ENCODE assay signal across 12 cellular contexts in the genomic region with DNA sequence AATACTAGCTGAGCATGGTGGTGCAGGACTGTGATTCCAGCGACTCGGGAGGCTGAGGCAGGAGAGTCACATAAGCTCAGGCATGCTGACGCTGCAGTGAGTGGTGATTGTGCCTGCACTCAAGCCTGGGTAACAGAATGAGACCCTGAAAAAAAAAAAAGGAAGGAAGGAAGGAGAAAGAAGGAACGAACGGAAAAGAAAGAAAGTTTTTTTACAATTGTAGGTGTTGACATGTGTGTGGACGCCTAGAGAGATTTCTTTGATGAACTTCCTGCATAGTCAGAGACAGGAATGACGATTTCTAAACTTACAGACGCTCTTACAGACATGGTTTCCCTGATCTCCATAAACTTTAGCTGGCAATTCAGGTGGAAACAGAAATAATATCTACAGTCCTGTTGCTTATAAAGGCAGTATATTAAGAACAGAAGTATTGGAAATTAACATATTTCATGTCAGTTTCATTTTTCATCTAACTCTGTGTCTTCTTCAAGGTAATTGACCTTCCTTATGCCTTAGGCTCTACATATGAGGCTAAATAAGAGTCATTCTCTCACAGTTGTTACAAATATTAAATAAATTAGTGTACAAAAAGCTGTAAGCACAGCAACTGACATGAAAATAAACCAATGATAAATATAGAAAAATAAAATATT. TPM values are rescaled to one million over a fixed set of nuclear protein-coding genes. Genes with fewer than 3 reads are reported as not detected.
DNase-seq lines count a peak whose midpoint lies in the region; ATAC-seq, FAIRE-seq and TF ChIP-seq lines count a peak whose summit lies in the region.
"Had no signal": no experiment of that assay in that cellular context is flagged by ENCODE, and none has a peak within 500 bp of the region (broad histone marks: within the 10 kb centered on the region; RNA-seq: fewer than 3 reads in every experiment).

No MANE protein-coding gene starts in this region.

- H4K20me1 ChIP-seq in Loucy (ENCODE audit: insufficient read depth, low read length, poor library complexity, severe bottlenecking) (peaks cover 18% of the 10 kb centered on the region), GM12878 (ENCODE audit: control insufficient read depth, insufficient read depth) (no peaks in the 10 kb centered on the region)

- H3K9me3 Mint-ChIP-seq in stimulated activated memory B cell treated with anti-CD40 and anti-IgM and Interleukin-4, amounts not matched to agents 10 μg/mL and 1 μg/mL and 100 μg/mL, for 72 hours: peaks cover 3% of the 10 kb centered on the region

- peak overlapping the region; percentile 77 for H3K27ac Mint-ChIP-seq in stimulated activated memory B cell treated with anti-CD40 and anti-IgM and Interleukin-4, amounts not matched to agents 10 μg/mL and 1 μg/mL and 100 μg/mL, for 72 hours

- H3K27ac ChIP-seq in GM12878 (ENCODE audit: control insufficient read depth, insufficient read depth): peak overlapping the region; percentile 74
- H3K27ac ChIP-seq: foreskin keratinocyte had no signal

- H3F3A ChIP-seq in Loucy (ENCODE audit: low read depth): 0 out of 2 replicates have a peak, but pooled peaks cover 6% of the 10 kb centered on the region

- no peaks in the 10 kb centered on the region for H3K27me3 Mint-ChIP-seq in stimulated activated memory B cell treated with anti-CD40 and anti-IgM and Interleukin-4, amounts not matched to agents 10 μg/mL and 1 μg/mL and 100 μg/mL, for 72 hours

- H3K36me3 ChIP-seq in Loucy (ENCODE audit: insufficient read depth, low read length): no peaks in the 10 kb centered on the region
- H3K36me3 ChIP-seq in GM12878 (ENCODE audit: control insufficient read depth in 2 of 2, insufficient read depth in 2 of 2, low read length in 1 of 2): no peaks in the 10 kb centered on the region; a peak in 1 of 4 replicates

- H3K36me3 Mint-ChIP-seq in stimulated activated memory B cell treated with anti-CD40 and anti-IgM and Interleukin-4, amounts not matched to agents 10 μg/mL and 1 μg/mL and 100 μg/mL, for 72 hours: peaks cover 76% of the 10 kb centered on the region

- CTCF ChIA-PET in GM12878 (lab: Yijun Ruan, JAX): interaction anchor here (0.6 to 2.4 kb wide), 9 partner anchors 9 to 530 kb away, joined by 3 to 14 read pairs (median 5); no protein-coding TSS in a partner anchor

- H3K79me2 ChIP-seq in Loucy (ENCODE audit: insufficient read depth, low read length) (peaks cover 76% of the 10 kb centered on the region), GM12878 (ENCODE audit: control insufficient read depth, insufficient read depth, low read length) (peaks cover 81% of the 10 kb centered on the region)

- H3K4me2 ChIP-seq in Loucy (ENCODE audit: low read depth, low read length, poor library complexity, severe bottlenecking): peak overlapping the region; percentile 84
- H3K4me2 ChIP-seq in GM12878 (ENCODE audit: control insufficient read depth, insufficient read depth): peak overlapping the region; percentile 84

- in situ Hi-C loops in GM12878 (cut with MboI): no loop called here

- SMC1A ChIA-PET in GM12878 (lab: Charles Lee; ENCODE audit: uncharacterized antibody, unreplicated experiment): interaction anchor here (0.8 to 11.3 kb wide), 17 partner anchors 10 to 193 kb away, joined by 3 to 120 read pairs (median 4); no protein-coding TSS in a partner anchor

- ATAC-seq in GM12878 (peak; percentile 45), GM18519 (IDR thresholded peaks at IDR 0.05; ENCODE audit: low FRiP score, unreplicated experiment) (no peak), GM21529 (IDR thresholded peaks at IDR 0.05; ENCODE audit: unreplicated experiment) (no peak)
- ATAC-seq in stimulated activated memory B cell treated with anti-CD40 and anti-IgM and Interleukin-4, amounts not matched to agents 10 μg/mL and 1 μg/mL and 100 μg/mL, for 72 hours: peak; percentile 39
- ATAC-seq: foreskin keratinocyte, SK-N-SH treated with all-trans-retinoic acid at 6 μM for 48 hours had no signal

- DNase-seq in activated T-cell treated with anti-CD3 and anti-CD28 coated beads, Interleukin-2, amount 50 U/mL, for 1 hour: peak; percentile 41
- DNase-seq in activated T-cell treated with anti-CD3 and anti-CD28 coated beads, Interleukin-2, amount 50 U/mL, for 48 hours: no peak
- no peak for DNase-seq in GM12878 (ENCODE audit: low read depth, low spot score)
- no peak for DNase-seq in NCI-H446 treated with DMSO at 0.1 percent for 48 hours (lab: John Stamatoyannopoulos, UW)
- DNase-seq: foreskin keratinocyte, NCI-H1436 treated with DMSO at 0.1 percent for 48 hours had no signal

- FAIRE-seq in GM12878 (lab: Jason Lieb, UNC): no peak

- POLR2A ChIA-PET in GM12878 (lab: Charles Lee): interaction anchor here (1.1 to 1.7 kb wide), 6 partner anchors 9 to 88 kb away, joined by 3 to 9 read pairs (median 6); no protein-coding TSS in a partner anchor

- intact Hi-C loops in GM12878 (cut with micrococcal nuclease; ENCODE audit: unreplicated experiment): loop anchor here (10.0 kb wide), 2 partner anchors 333 to 523 kb away; partner anchors contain the start of gene NRIP1

- no peak for TF ChIP-seq CTCF in Loucy (conservative IDR thresholded peaks at IDR 0.05; ENCODE audit: low read length)
- TF ChIP-seq CTCF in GM12878 (IDR thresholded peaks at IDR 0.05 in 2 of 3, conservative IDR thresholded peaks at IDR 0.05 in 1 of 3; ENCODE audit: control insufficient read depth in 2 of 3, extremely low read depth in 1 of 3, insufficient read depth in 1 of 3, low read depth in 3 of 3, low read length in 3 of 3): no peak

- H3K4me1 ChIP-seq in Loucy (ENCODE audit: insufficient read depth, low read length, poor library complexity, severe bottlenecking) (peaks cover 63% of the 10 kb centered on the region), GM12878 (ENCODE audit: control insufficient read depth, insufficient read depth, low read length) (peaks cover under 1% of the 10 kb centered on the region; the same call in 1 of the 2 replicates)
- H3K4me1 ChIP-seq: foreskin keratinocyte had no signal

- no peaks in the 10 kb centered on the region for H3K27me3 ChIP-seq in Loucy (ENCODE audit: insufficient read depth, low read length, poor library complexity, severe bottlenecking)
- no peaks in the 10 kb centered on the region for H3K27me3 ChIP-seq in GM12878 (replicated peaks in 1 of 2; ENCODE audit: control insufficient read depth in 2 of 2, insufficient read depth in 2 of 2, low read length in 1 of 2)
- H3K27me3 ChIP-seq: foreskin keratinocyte had no signal

- peak overlapping the region; percentile 93 for H3K4me3 Mint-ChIP-seq in stimulated activated memory B cell treated with anti-CD40 and anti-IgM and Interleukin-4, amounts not matched to agents 10 μg/mL and 1 μg/mL and 100 μg/mL, for 72 hours

- TF ChIP-seq EP300 in GM12878 (IDR thresholded peaks at IDR 0.05; ENCODE audit: borderline replicate concordance in 1 of 2, control insufficient read depth in 1 of 2, low read depth in 2 of 2, low read length in 2 of 2): no peak

- no peak for TF ChIP-seq RAD21 in GM12878 (IDR thresholded peaks at IDR 0.05; ENCODE audit: insufficient read depth, low read depth, low read length)

- RAD21 ChIA-PET in GM12878 (lab: Charles Lee; ENCODE audit: unreplicated experiment): interaction anchor here (0.9 to 7.5 kb wide), 18 partner anchors 9 to 294 kb away, joined by 3 to 63 read pairs (median 5); no protein-coding TSS in a partner anchor

- no peak for TF ChIP-seq POLR2A in GM12878 (IDR thresholded peaks at IDR 0.05; ENCODE audit: low read depth, low read length)

- H3K9me2 ChIP-seq in Loucy (replicated peaks; ENCODE audit: low read depth, low read length): no peaks in the 10 kb centered on the region

- H2AFZ ChIP-seq in Loucy (ENCODE audit: low read length) (peak overlapping the region; percentile 72), GM12878 (ENCODE audit: control insufficient read depth, low read depth, low read length) (peak overlapping the region; percentile 52)

- H3K4me3 ChIP-seq in Loucy (ENCODE audit: low read length, poor library complexity, severe bottlenecking) (peak overlapping the region; percentile 90), GM12878 (peak overlapping the region; percentile 76)

- 9% methylated on average over 8 of the region's 8 CpGs for WGBS in GM12878 (ENCODE audit: insufficient coverage, insufficient replicate concordance, low lambda C conversion rate, missing lambda C conversion rate)

- H3K9me3 ChIP-seq in Loucy (ENCODE audit: insufficient read depth, low read depth, low read length) (no peaks in the 10 kb centered on the region), GM12878 (replicated peaks; ENCODE audit: control insufficient read depth, insufficient read depth, low read length) (peaks cover 8% of the 10 kb centered on the region; the same call in 2 of the 3 replicates)

- BruUV-seq in GM12878 (replicated peaks; lab: Mats Ljungman, UMichigan): TSS peak; percentile 69

- H3K9ac ChIP-seq in Loucy (ENCODE audit: low read depth, low read length, poor library complexity, severe bottlenecking) (peak overlapping the region; percentile 88), GM12878 (ENCODE audit: control insufficient read depth, insufficient read depth, low read length) (peak overlapping the region; percentile 62)

- peaks cover 45% of the 10 kb centered on the region for H3K4me1 Mint-ChIP-seq in stimulated activated memory B cell treated with anti-CD40 and anti-IgM and Interleukin-4, amounts not matched to agents 10 μg/mL and 1 μg/mL and 100 μg/mL, for 72 hours

TF ChIP-seq in GM12878, 131 proteins besides CTCF, POLR2A, EP300 and RAD21 (continues in another document):
- no peak for TF ChIP-seq EZH2 (IDR thresholded peaks at IDR 0.05; ENCODE audit: borderline replicate concordance, control insufficient read depth, low read depth, low read length)
- no peak for TF ChIP-seq STAT1 (conservative IDR thresholded peaks at IDR 0.05)

RNA-seq across cellular contexts. Expression of gene SAMSN1, which starts 4.1 kb away (rescaled TPM):
- total RNA-seq in GM12878 (2013; cell fraction: nucleolus; rRNA removed): 258 and 276 TPM in 2 replicates
- total RNA-seq in GM12878 (2014; rRNA removed) (42.2 and 59.8 TPM in 2 replicates), GM12878 (2014; rRNA removed; fragmentation: Illumina TruSeq; extraction: Trizol) (85.6 and 86.2 TPM in 2 replicates), GM12878 (2021) (40.0 and 45.5 TPM in 2 replicates)
- polyA plus RNA-seq in GM12878 (2011; ENCODE audit: low read depth): 26.8 TPM
- polyA plus RNA-seq in GM12878 (2011; rRNA removed) (23.2 and 34.1 TPM in 2 replicates), GM12878 (2014; fragmentation: Illumina TruSeq; extraction: Trizol) (84.1 and 112 TPM in 2 replicates), GM12878 (2014; fragmentation: Nextera tagmentation; extraction: Ambion mirVana) (100 to 1,000 TPM in 1 of 2 experiments, 10 to 100 TPM in 1; 90.4 to 102 TPM), GM12878 (2014; rRNA removed) (38.0 and 45.2 TPM in 2 replicates), GM12878 (2016; fragmentation: Nextera tagmentation; extraction: Ambion mirVana) (10 to 100 TPM; 39.5 to 44.5 TPM)
- polyA plus RNA-seq in GM12878 (2011; cell fraction: cytosol; rRNA removed): 5.8 and 6.9 TPM in 2 replicates
- 11.4 and 11.5 TPM in 2 replicates for polyA plus RNA-seq in GM12878 (2011; cell fraction: nucleus; rRNA removed)
- 37.7 and 72.2 TPM in 2 replicates for polyA plus RNA-seq in GM12878 (2012)
- polyA minus RNA-seq in GM12878 (2011; rRNA and poly(A)+ RNA removed): 8.3 and 15.2 TPM in 2 replicates
- 3.3 and 9.0 TPM in 2 replicates for polyA minus RNA-seq in GM12878 (2011; cell fraction: cytosol; rRNA and poly(A)+ RNA removed)
- 7.1 and 7.3 TPM in 2 replicates for polyA minus RNA-seq in GM12878 (2011; cell fraction: nucleus; rRNA and poly(A)+ RNA removed)
- total RNA-seq: foreskin keratinocyte had no signal
- polyA plus RNA-seq: BJ, foreskin keratinocyte had no signal

Comparison
In these comparisons a context has a peak if more than half of its experiments do, and no peak if none do; other contexts are left out.
1. ATAC-seq: peak in GM12878 (single experiment) and stimulated activated memory B cell treated with anti-CD40 and anti-IgM and Interleukin-4, amounts not matched to agents 10 μg/mL and 1 μg/mL and 100 μg/mL, for 72 hours (single experiment); none in GM18519 (single experiment) and GM21529 (single experiment).